33 cellular contexts compared by ENCODE assay signal in the genomic region with DNA sequence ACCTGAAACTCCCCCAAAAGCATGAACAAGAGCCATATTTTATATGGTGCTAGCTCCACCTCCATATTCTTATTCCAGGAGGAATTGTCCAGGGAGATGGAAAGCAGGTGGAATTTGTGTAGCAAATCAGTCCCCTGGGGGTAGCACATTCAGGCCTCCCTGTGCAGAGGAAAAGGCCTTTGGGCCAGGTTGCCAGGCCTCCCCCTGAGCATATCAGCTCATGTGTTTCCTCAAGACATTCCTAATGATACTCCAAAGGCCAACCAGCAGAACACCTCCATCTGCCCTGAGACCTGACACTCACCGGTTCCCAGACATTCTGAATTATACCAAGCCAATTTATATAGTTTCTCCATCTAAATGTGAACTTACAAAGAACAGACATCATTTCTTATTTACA. TPM values are rescaled to one million over a fixed set of nuclear protein-coding genes. Genes with fewer than 3 reads are reported as not detected.
"Had no signal": no experiment of that assay in that cellular context is flagged by ENCODE, and none has a peak within 500 bp of the region (broad histone marks: within the 10 kb centered on the region; RNA-seq: fewer than 3 reads in every experiment).

No MANE protein-coding gene starts in this region.

- H3K27me3 ChIP-seq: neural progenitor cell, ovary, right lobe of liver, spleen, suprapubic skin, tibial artery, transverse colon, upper lobe of right lung, uterus had no signal

- H3K4me1 ChIP-seq: parathyroid adenoma, psoas muscle, right lobe of liver, spleen, transverse colon, upper lobe of right lung, uterus had no signal

- H3K36me3 ChIP-seq: neural progenitor cell, ovary, right lobe of liver, spleen, suprapubic skin, thoracic aorta, tibial artery, transverse colon, upper lobe of right lung, uterus had no signal

- H3K27ac ChIP-seq: neural progenitor cell, ovary, parathyroid adenoma, psoas muscle, right lobe of liver, skin epidermis, spleen, suprapubic skin, thoracic aorta, tibial artery, transverse colon, upper lobe of right lung, uterus had no signal

- DNase-seq: naive thymus-derived CD4-positive, alpha-beta T cell; natural killer cell; occipital lobe; ovary; posterior cingulate gyrus; psoas muscle; right lobe of liver; spleen; stimulated activated CD4-positive, alpha-beta T cell treated with anti-CD3 and anti-CD28 coated beads, Interleukin-12 subunit alpha, Interleukin-12 subunit beta, amount 100 ng/mL, for 4 hours; stimulated activated CD4-positive, alpha-beta T cell treated with anti-CD3 and anti-CD28 coated beads, Interleukin-1b, Interleukin-23, amount 100 ng/mL, for 48 hours; stimulated activated CD4-positive, alpha-beta T cell treated with anti-CD3 and anti-CD28 coated beads, Interleukin-4, amount 100 ng/mL, for 1 hour; stimulated activated CD4-positive, alpha-beta T cell treated with anti-CD3 and anti-CD28 coated beads, Interleukin-4, amount 100 ng/mL, for 4 hours; stimulated activated CD8-positive, alpha-beta memory T cell treated with anti-CD3 and anti-CD28 coated beads, Interleukin-4, amount 100 ng/mL, for 48 hours; stimulated activated naive CD4-positive, alpha-beta T cell; stimulated activated naive CD8-positive, alpha-beta T cell treated with anti-CD3 and anti-CD28 coated beads, Interleukin-15, amount 100 ng/mL, for 72 hours; stimulated activated naive CD8-positive, alpha-beta T cell treated with anti-CD3 and anti-CD28 coated beads, Interleukin-15, Interleukin-2, amounts not matched to agents 100 U/mL and 50 U/mL, for 24 hours; substantia nigra; transverse colon; upper lobe of right lung; uterus had no signal

- H3K9me3 ChIP-seq: ovary, psoas muscle, right lobe of liver, suprapubic skin, thoracic aorta, tibial artery, transverse colon, upper lobe of right lung, uterus had no signal

- H3K4me3 ChIP-seq: neural progenitor cell, ovary, psoas muscle, right lobe of liver, skin epidermis, smooth muscle cell, spleen, suprapubic skin, thoracic aorta, tibial artery, transverse colon, upper lobe of right lung, uterus had no signal

RNA-seq across cellular contexts. Expression of a gene that starts 2.6 kb away (rescaled TPM):
- total RNA-seq: naive thymus-derived CD4-positive, alpha-beta T cell; natural killer cell; occipital lobe; osteoblast; ovary; progenitor cell of endocrine pancreas; psoas muscle; renal cortical epithelial cell; right cardiac atrium; right lobe of liver; smooth muscle cell; spleen; suprapubic skin; thoracic aorta; transverse colon; upper lobe of right lung; urinary bladder; uterus had no signal
- polyA plus RNA-seq: naive thymus-derived CD4-positive, alpha-beta T cell; neural cell; ovary; psoas muscle; right cardiac atrium; smooth muscle cell; spleen; urinary bladder had no signal
